ENCODE assay signal across 26 cellular contexts in genomic region chr15:45050587-45050986, GRCh38.
"Had no signal": no experiment of that assay in that cellular context is flagged by ENCODE, and none has a peak within 500 bp of the region (broad histone marks: within the 10 kb centered on the region; RNA-seq: fewer than 3 reads in every experiment).

No MANE protein-coding gene starts in this region.

- H3K36me3 ChIP-seq: pancreas, prostate gland, suprapubic skin, upper lobe of left lung had no signal

- H3K27ac ChIP-seq: heart left ventricle, left ventricle myocardium inferior, pancreas, prostate gland, skin epidermis, stomach, suprapubic skin, tibial nerve, upper lobe of left lung had no signal

- H3K9me3 Mint-ChIP-seq: natural killer cell treated with Interleukin-12 subunit alpha and Interleukin-12 subunit beta and Interleukin-15 and Interleukin-18, amount 100 ng/mL, for 72 hours had no signal

- H3K27me3 Mint-ChIP-seq: naive thymus-derived CD4-positive, alpha-beta T cell; natural killer cell treated with Interleukin-12 subunit alpha and Interleukin-12 subunit beta and Interleukin-15 and Interleukin-18, amount 100 ng/mL, for 72 hours; stimulated activated naive B cell treated with anti-CD40 and anti-IgM and Interleukin-4, amounts not matched to agents 10 μg/mL and 1 μg/mL and 100 μg/mL, for 72 hours had no signal

- ATAC-seq: heart left ventricle; mucosa of descending colon; naive thymus-derived CD4-positive, alpha-beta T cell; natural killer cell treated with Interleukin-12 subunit alpha and Interleukin-12 subunit beta and Interleukin-15 and Interleukin-18, amount 100 ng/mL, for 72 hours; pancreas; right cardiac atrium; sciatic nerve; stimulated activated naive B cell treated with anti-CD40 and anti-IgM and Interleukin-4, amounts not matched to agents 10 μg/mL and 1 μg/mL and 100 μg/mL, for 72 hours; stimulated activated naive CD8-positive, alpha-beta T cell treated with anti-CD3 and anti-CD28 coated beads, Interleukin-15, Interleukin-2, amounts not matched to agents 100 U/mL and 50 U/mL, for 24 hours had no signal

- H3K4me3 ChIP-seq: heart left ventricle, left ventricle myocardium inferior, lung, mucosa of descending colon, pancreas, prostate gland, skin epidermis, stomach, suprapubic skin, tibial nerve, upper lobe of left lung had no signal

- DNase-seq: heart left ventricle; islet precursor cell; left ventricle myocardium inferior; midbrain; mucosa of descending colon; naive thymus-derived CD4-positive, alpha-beta T cell; nucleus accumbens; pancreas; posterior cingulate gyrus; retina; right cardiac atrium; stimulated activated CD4-positive, alpha-beta T cell treated with anti-CD3 and anti-CD28 coated beads, Interleukin-12 subunit alpha, Interleukin-12 subunit beta, amount 100 ng/mL, for 4 hours; stimulated activated CD4-positive, alpha-beta T cell treated with anti-CD3 and anti-CD28 coated beads, Interleukin-15, amount 100 ng/mL, for 24 hours; stimulated activated CD4-positive, alpha-beta T cell treated with anti-CD3 and anti-CD28 coated beads, Interleukin-2, amount 100 ng/mL, for 24 hours; stimulated activated CD4-positive, alpha-beta T cell treated with anti-CD3 and anti-CD28 coated beads, Interleukin-4, amount 100 ng/mL, for 1 hour; stimulated activated naive B cell treated with anti-CD40 and anti-IgM and Interleukin-4, amounts not matched to agents 10 μg/mL and 1 μg/mL and 100 μg/mL, for 72 hours; stimulated activated naive CD8-positive, alpha-beta T cell treated with anti-CD3 and anti-CD28 coated beads, Interleukin-15, Interleukin-2, amounts not matched to agents 100 U/mL and 50 U/mL, for 24 hours; stomach; upper lobe of left lung had no signal

- H3K4me1 ChIP-seq: left ventricle myocardium inferior, pancreas, suprapubic skin, tibial nerve had no signal

- H3K4me3 Mint-ChIP-seq: naive thymus-derived CD4-positive, alpha-beta T cell; natural killer cell treated with Interleukin-12 subunit alpha and Interleukin-12 subunit beta and Interleukin-15 and Interleukin-18, amount 100 ng/mL, for 72 hours; stimulated activated naive B cell treated with anti-CD40 and anti-IgM and Interleukin-4, amounts not matched to agents 10 μg/mL and 1 μg/mL and 100 μg/mL, for 72 hours had no signal

- H3K27ac Mint-ChIP-seq: naive thymus-derived CD4-positive, alpha-beta T cell; natural killer cell treated with Interleukin-12 subunit alpha and Interleukin-12 subunit beta and Interleukin-15 and Interleukin-18, amount 100 ng/mL, for 72 hours; stimulated activated naive B cell treated with anti-CD40 and anti-IgM and Interleukin-4, amounts not matched to agents 10 μg/mL and 1 μg/mL and 100 μg/mL, for 72 hours had no signal

- H3K27me3 ChIP-seq: heart left ventricle, pancreas, stomach, suprapubic skin, tibial nerve, upper lobe of left lung had no signal

- H3K9me3 ChIP-seq: mucosa of descending colon, pancreas, prostate gland, stomach, tibial nerve had no signal
